In genomic region chr12:80213871-80214270, GRCh38 we compare ENCODE assay signal across 23 cellular contexts.
DNase-seq lines count a peak whose midpoint lies in the region; ATAC-seq, FAIRE-seq and TF ChIP-seq lines count a peak whose summit lies in the region.
"Had no signal": no experiment of that assay in that cellular context is flagged by ENCODE, and none has a peak within 500 bp of the region (broad histone marks: within the 10 kb centered on the region; RNA-seq: fewer than 3 reads in every experiment).

No MANE protein-coding gene starts in this region.

- no peaks in the 10 kb centered on the region for H3K36me3 Mint-ChIP-seq in WTC11
- H3K36me3 Mint-ChIP-seq in progenitor cell of endocrine pancreas (ENCODE audit: insufficient read depth), result no peaks in the 10 kb centered on the region
- H3K36me3 Mint-ChIP-seq: CD4-positive, alpha-beta memory T cell had no signal

- H3K4me3 Mint-ChIP-seq in WTC11 (no peak overlapping the region), progenitor cell of endocrine pancreas (ENCODE audit: low read depth) (no peak overlapping the region)
- H3K4me3 Mint-ChIP-seq: CD4-positive, alpha-beta memory T cell had no signal

- CTCF ChIA-PET in WTC11 (lab: Charles Lee), result no interaction called here

- H3K4me1 Mint-ChIP-seq in WTC11 (peaks cover 40% of the 10 kb centered on the region), progenitor cell of endocrine pancreas (ENCODE audit: low read depth) (peaks cover 38% of the 10 kb centered on the region)
- H3K4me1 Mint-ChIP-seq: CD4-positive, alpha-beta memory T cell had no signal

- ATAC-seq in WTC11 (peak; percentile 47; the same call in 1 of the 2 replicates), HG02763 (IDR thresholded peaks at IDR 0.05; ENCODE audit: unreplicated experiment) (no peak)
- ATAC-seq: GM12878, PC-3, Right ventricle myocardium inferior had no signal

- no peak for TF ChIP-seq POLR2A in H54 (IDR thresholded peaks at IDR 0.05; ENCODE audit: low read depth, low read length)

- no peak for DNase-seq in H54 (ENCODE audit: insufficient read length, low spot score)
- DNase-seq in WTC11 (ENCODE audit: low spot score), result no peak
- peak; percentile 83 for DNase-seq in islet precursor cell
- no peak for DNase-seq in progenitor cell of endocrine pancreas (ENCODE audit: low spot score, unreplicated experiment)
- DNase-seq in activated naive CD4-positive, alpha-beta T cell (lab: John Stamatoyannopoulos, UW), result no peak
- no peak for DNase-seq in stimulated activated CD8-positive, alpha-beta memory T cell treated with anti-CD3 and anti-CD28 coated beads, Interleukin-4, amount 100 ng/mL, for 48 hours
- DNase-seq: C1 segment of cervical spinal cord; CD4-positive, alpha-beta memory T cell; COR-L47; GDM1; H7; NCI-H1048; NCI-H1417; NCI-H1694; NCI-H2029 treated with DMSO at 0.1 percent for 48 hours; NCI-H446 treated with DMSO at 0.1 percent for 48 hours; NCI-H526; NCI-H82; NK-92 treated with Interleukin-12 subunit alpha and Interleukin-12 subunit beta, amount 100 ng/mL, for 24 hours; PC-3 had no signal

- peak; percentile 36 for FAIRE-seq in H54 (lab: Jason Lieb, UNC)
- FAIRE-seq: GM12878 had no signal

- H3K27me3 Mint-ChIP-seq in WTC11 (ENCODE audit: low read depth) (no peaks in the 10 kb centered on the region), progenitor cell of endocrine pancreas (peaks cover 13% of the 10 kb centered on the region)

- TF ChIP-seq CTCF in WTC11 (IDR thresholded peaks at IDR 0.05) (no peak), progenitor cell of endocrine pancreas (IDR thresholded peaks at IDR 0.05; ENCODE audit: unreplicated experiment) (no peak)

- no peak overlapping the region; the same call in 1 of the 2 replicates for H3K27ac Mint-ChIP-seq in WTC11
- peak overlapping the region; percentile 6 for H3K27ac Mint-ChIP-seq in progenitor cell of endocrine pancreas
- H3K27ac Mint-ChIP-seq: CD4-positive, alpha-beta memory T cell had no signal

- H3K9me3 Mint-ChIP-seq in WTC11 (no peaks in the 10 kb centered on the region), progenitor cell of endocrine pancreas (ENCODE audit: low read depth) (no peaks in the 10 kb centered on the region)

- POLR2A ChIA-PET in WTC11 (lab: Charles Lee), result no interaction called here

TF ChIP-seq in WTC11, 78 proteins besides CTCF, POLR2A, EP300 and RAD21 (continues in another document):
- no peak for TF ChIP-seq ZNF263 (CRISPR knock-in tag; IDR thresholded peaks at IDR 0.05; ENCODE audit: low read depth)
- TF ChIP-seq KAT7 (CRISPR knock-in tag; IDR thresholded peaks at IDR 0.05; ENCODE audit: borderline replicate concordance), result no peak
- TF ChIP-seq IRF2 (CRISPR knock-in tag; IDR thresholded peaks at IDR 0.05; ENCODE audit: borderline replicate concordance, low read depth), result no peak
- TF ChIP-seq, protein P1, sequence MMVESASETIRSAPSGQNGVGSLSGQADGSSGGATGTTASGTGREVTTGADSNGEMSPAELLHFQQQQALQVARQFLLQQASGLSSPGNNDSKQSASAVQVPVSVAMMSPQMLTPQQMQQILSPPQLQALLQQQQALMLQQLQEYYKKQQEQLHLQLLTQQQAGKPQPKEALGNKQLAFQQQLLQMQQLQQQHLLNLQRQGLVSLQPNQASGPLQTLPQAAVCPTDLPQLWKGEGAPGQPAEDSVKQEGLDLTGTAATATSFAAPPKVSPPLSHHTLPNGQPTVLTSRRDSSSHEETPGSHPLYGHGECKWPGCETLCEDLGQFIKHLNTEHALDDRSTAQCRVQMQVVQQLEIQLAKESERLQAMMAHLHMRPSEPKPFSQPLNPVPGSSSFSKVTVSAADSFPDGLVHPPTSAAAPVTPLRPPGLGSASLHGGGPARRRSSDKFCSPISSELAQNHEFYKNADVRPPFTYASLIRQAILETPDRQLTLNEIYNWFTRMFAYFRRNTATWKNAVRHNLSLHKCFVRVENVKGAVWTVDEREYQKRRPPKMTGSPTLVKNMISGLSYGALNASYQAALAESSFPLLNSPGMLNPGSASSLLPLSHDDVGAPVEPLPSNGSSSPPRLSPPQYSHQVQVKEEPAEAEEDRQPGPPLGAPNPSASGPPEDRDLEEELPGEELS (CRISPR knock-in tag; IDR thresholded peaks at IDR 0.05), result no peak
- no peak for TF ChIP-seq MLX (CRISPR knock-in tag; IDR thresholded peaks at IDR 0.05)
- TF ChIP-seq HMGXB4 (CRISPR knock-in tag; IDR thresholded peaks at IDR 0.05), result no peak
- TF ChIP-seq, protein P2, sequence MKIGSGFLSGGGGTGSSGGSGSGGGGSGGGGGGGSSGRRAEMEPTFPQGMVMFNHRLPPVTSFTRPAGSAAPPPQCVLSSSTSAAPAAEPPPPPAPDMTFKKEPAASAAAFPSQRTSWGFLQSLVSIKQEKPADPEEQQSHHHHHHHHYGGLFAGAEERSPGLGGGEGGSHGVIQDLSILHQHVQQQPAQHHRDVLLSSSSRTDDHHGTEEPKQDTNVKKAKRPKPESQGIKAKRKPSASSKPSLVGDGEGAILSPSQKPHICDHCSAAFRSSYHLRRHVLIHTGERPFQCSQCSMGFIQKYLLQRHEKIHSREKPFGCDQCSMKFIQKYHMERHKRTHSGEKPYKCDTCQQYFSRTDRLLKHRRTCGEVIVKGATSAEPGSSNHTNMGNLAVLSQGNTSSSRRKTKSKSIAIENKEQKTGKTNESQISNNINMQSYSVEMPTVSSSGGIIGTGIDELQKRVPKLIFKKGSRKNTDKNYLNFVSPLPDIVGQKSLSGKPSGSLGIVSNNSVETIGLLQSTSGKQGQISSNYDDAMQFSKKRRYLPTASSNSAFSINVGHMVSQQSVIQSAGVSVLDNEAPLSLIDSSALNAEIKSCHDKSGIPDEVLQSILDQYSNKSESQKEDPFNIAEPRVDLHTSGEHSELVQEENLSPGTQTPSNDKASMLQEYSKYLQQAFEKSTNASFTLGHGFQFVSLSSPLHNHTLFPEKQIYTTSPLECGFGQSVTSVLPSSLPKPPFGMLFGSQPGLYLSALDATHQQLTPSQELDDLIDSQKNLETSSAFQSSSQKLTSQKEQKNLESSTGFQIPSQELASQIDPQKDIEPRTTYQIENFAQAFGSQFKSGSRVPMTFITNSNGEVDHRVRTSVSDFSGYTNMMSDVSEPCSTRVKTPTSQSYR (CRISPR knock-in tag; IDR thresholded peaks at IDR 0.05), result no peak
- no peak for TF ChIP-seq GABPB1 (CRISPR knock-in tag; IDR thresholded peaks at IDR 0.05)
- TF ChIP-seq SMAD4 (CRISPR knock-in tag; IDR thresholded peaks at IDR 0.05), result no peak
- TF ChIP-seq TEAD1 (CRISPR knock-in tag; IDR thresholded peaks at IDR 0.05), result no peak
- no peak for TF ChIP-seq MXD4 (CRISPR knock-in tag; IDR thresholded peaks at IDR 0.05; ENCODE audit: borderline replicate concordance)
- TF ChIP-seq, protein P3, sequence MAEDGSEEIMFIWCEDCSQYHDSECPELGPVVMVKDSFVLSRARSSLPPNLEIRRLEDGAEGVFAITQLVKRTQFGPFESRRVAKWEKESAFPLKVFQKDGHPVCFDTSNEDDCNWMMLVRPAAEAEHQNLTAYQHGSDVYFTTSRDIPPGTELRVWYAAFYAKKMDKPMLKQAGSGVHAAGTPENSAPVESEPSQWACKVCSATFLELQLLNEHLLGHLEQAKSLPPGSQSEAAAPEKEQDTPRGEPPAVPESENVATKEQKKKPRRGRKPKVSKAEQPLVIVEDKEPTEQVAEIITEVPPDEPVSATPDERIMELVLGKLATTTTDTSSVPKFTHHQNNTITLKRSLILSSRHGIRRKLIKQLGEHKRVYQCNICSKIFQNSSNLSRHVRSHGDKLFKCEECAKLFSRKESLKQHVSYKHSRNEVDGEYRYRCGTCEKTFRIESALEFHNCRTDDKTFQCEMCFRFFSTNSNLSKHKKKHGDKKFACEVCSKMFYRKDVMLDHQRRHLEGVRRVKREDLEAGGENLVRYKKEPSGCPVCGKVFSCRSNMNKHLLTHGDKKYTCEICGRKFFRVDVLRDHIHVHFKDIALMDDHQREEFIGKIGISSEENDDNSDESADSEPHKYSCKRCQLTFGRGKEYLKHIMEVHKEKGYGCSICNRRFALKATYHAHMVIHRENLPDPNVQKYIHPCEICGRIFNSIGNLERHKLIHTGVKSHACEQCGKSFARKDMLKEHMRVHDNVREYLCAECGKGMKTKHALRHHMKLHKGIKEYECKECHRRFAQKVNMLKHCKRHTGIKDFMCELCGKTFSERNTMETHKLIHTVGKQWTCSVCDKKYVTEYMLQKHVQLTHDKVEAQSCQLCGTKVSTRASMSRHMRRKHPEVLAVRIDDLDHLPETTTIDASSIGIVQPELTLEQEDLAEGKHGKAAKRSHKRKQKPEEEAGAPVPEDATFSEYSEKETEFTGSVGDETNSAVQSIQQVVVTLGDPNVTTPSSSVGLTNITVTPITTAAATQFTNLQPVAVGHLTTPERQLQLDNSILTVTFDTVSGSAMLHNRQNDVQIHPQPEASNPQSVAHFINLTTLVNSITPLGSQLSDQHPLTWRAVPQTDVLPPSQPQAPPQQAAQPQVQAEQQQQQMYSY (CRISPR knock-in tag; IDR thresholded peaks at IDR 0.05), result no peak
